Comparison of ENCODE assay signal across 8 cellular contexts in the genomic region with DNA sequence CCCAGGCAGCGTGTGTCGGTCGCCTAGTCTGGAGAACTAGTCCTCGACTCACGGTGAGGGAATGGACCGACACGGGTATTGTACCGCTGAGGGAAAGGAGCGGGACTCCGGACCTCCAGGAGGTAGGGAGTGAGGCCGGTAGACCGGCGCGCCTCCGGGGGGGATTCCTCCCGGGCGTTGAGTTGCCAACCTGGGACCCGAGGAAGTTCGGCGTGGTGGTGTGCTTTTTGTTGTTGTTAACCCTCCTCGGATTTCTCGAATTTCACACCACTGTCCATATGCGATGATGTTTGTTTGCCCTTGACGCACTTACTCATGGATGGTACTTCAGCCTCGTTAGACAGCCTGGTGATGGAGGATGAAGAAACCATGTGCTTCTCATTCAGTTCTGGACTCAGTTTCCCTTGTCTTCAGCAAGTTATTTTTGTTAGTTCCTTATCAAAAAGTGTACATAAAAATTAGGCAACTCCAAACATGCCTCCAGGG. TPM values are rescaled to one million over a fixed set of nuclear protein-coding genes. Genes with fewer than 3 reads are reported as not detected.
A peak's percentile ranks its signal among the peaks of the same experiment; 100 is the strongest.
DNase-seq lines count a peak whose midpoint lies in the region; TF ChIP-seq lines count a peak whose summit lies in the region.
"Not testable (repeated sequence)": the region's sequence is repeated elsewhere in the genome, so short reads cannot be mapped to it uniquely, and the experiment has no call there.

No MANE protein-coding gene starts in this region.

- H3K36me3 ChIP-seq in HUES6 (ENCODE audit: control insufficient read depth, insufficient read depth, low read length) (peaks cover 33% of the 10 kb centered on the region), SK-N-SH (replicated peaks in 1 of 2; ENCODE audit: control insufficient read depth in 1 of 2, insufficient read depth in 2 of 2, low read length in 1 of 2) (peaks cover 24 to 37% of the 10 kb centered on the region in 2 experiments)
- not testable (repeated sequence) for H3K36me3 ChIP-seq in adrenal gland (replicated peaks in 1 of 2); neutrophil; thymus (ENCODE audit: control insufficient read depth, insufficient read depth)

- peaks cover 24% of the 10 kb centered on the region; the same call in 1 of the 2 replicates for H3K9me3 ChIP-seq in HUES6 (ENCODE audit: control insufficient read depth, insufficient read depth, low read depth, low read length)
- not testable (repeated sequence) for H3K9me3 ChIP-seq in SK-N-SH; adrenal gland (replicated peaks in 1 of 3); neutrophil; thymus (ENCODE audit: control insufficient read depth)

- H3K9ac ChIP-seq in HUES6 (ENCODE audit: low read length) (peak overlapping the region; percentile 99), SK-N-SH (peak overlapping the region; percentile 99)

- not testable (repeated sequence) for H3K4me1 ChIP-seq in HUES6 (ENCODE audit: control insufficient read depth, insufficient read depth, low read length); SK-N-SH (ENCODE audit: control insufficient read depth in 1 of 2, insufficient read depth in 2 of 2, low read depth in 1 of 2, low read length in 1 of 2); thymus (ENCODE audit: control insufficient read depth, insufficient read depth, low read length)
- peaks cover 6 to 36% of the 10 kb centered on the region in 2 donors for H3K4me1 ChIP-seq in adrenal gland (replicated peaks in 1 of 2)
- H3K4me1 ChIP-seq in neutrophil (ENCODE audit: control insufficient read depth in 1 of 2, insufficient read depth in 1 of 2, low read depth in 1 of 2, low read length in 1 of 2), result peaks cover 14 to 16% of the 10 kb centered on the region in 2 experiments

- H3K27ac ChIP-seq in HUES6 (ENCODE audit: low read depth, low read length) (peak overlapping the region; percentile 99), SK-N-SH (ENCODE audit: low read depth in 2 of 2, low read length in 1 of 2) (peak overlapping the region; percentile 96 to 99), adrenal gland (peak overlapping the region; percentile 91 to 99 (median 96)), epithelial cell of prostate (peak overlapping the region; percentile 88), layer of hippocampus (ENCODE audit: low read depth, low read length) (peak overlapping the region; percentile 100), neutrophil (peak overlapping the region; percentile 99), thymus (ENCODE audit: low read depth) (peak overlapping the region; percentile 79)

- CTCF ChIA-PET in SK-N-SH (lab: Yijun Ruan, JAX), result not testable (repeated sequence)

- peaks cover 89% of the 10 kb centered on the region for H3K79me2 ChIP-seq in SK-N-SH (ENCODE audit: insufficient read depth)

- H2AFZ ChIP-seq in SK-N-SH (ENCODE audit: low read depth), result peak overlapping the region; percentile 80

- TF ChIP-seq RAD21 in SK-N-SH (IDR thresholded peaks at IDR 0.05; ENCODE audit: low read length), result not testable (repeated sequence)

- peak overlapping the region; percentile 97 for H3K4me3 ChIP-seq in HUES6 (ENCODE audit: low read depth, low read length)
- H3K4me3 ChIP-seq in SK-N-SH (ENCODE audit: low read depth in 2 of 2, low read length in 1 of 2), result peak overlapping the region; percentile 63 to 94
- peak overlapping the region; percentile 58 to 96 (median 88) for H3K4me3 ChIP-seq in adrenal gland
- H3K4me3 ChIP-seq in neutrophil (ENCODE audit: low read depth in 1 of 2, low read length in 1 of 2), result peak overlapping the region; percentile 88 to 97
- H3K4me3 ChIP-seq in thymus (ENCODE audit: low read length), result peak overlapping the region; percentile 81

- not testable (repeated sequence) for TF ChIP-seq POLR2A in adrenal gland (IDR thresholded peaks at IDR 0.05)

- under 1% methylated on average over 25 of the region's 25 CpGs for WGBS in SK-N-SH (ENCODE audit: low lambda C conversion rate)
- WGBS in adrenal gland, 4 donors, result 0 to 1% (median 1%) methylated on average over 15 to 25 of the region's 25 CpGs
- WGBS in thymus, result under 1% methylated on average over 25 of the region's 25 CpGs

- peaks cover 24% of the 10 kb centered on the region for H4K20me1 ChIP-seq in SK-N-SH (ENCODE audit: insufficient read depth)

- H3K4me2 ChIP-seq in SK-N-SH, result peak overlapping the region; percentile 73

- intact Hi-C loops in adrenal gland (cut with DNase I), result not testable (repeated sequence)

- TF ChIP-seq CTCF in SK-N-SH (IDR thresholded peaks at IDR 0.05); adrenal gland (IDR thresholded peaks at IDR 0.05); neutrophil (IDR thresholded peaks at IDR 0.05): not testable (repeated sequence)

- not testable (repeated sequence) for H3K27me3 ChIP-seq in HUES6 (ENCODE audit: control insufficient read depth, insufficient read depth, low read length); SK-N-SH (ENCODE audit: insufficient read depth); adrenal gland; layer of hippocampus (ENCODE audit: control insufficient read depth, insufficient read depth, low read length); neutrophil; thymus (ENCODE audit: control insufficient read depth, insufficient read depth)

- POLR2A ChIA-PET in SK-N-SH (lab: Yijun Ruan, JAX), result not testable (repeated sequence)

- DNase-seq in DMS53 (lab: John Stamatoyannopoulos, UW), result peak; percentile 70
- DNase-seq in SK-N-SH; adrenal gland; epithelial cell of prostate (ENCODE audit: low read depth, low spot score): not testable (repeated sequence)

- not testable (repeated sequence) for H3K9me2 ChIP-seq in SK-N-SH

- not testable (repeated sequence) for TF ChIP-seq EP300 in SK-N-SH (IDR thresholded peaks at IDR 0.05; ENCODE audit: borderline replicate concordance in 1 of 2, low read depth in 1 of 2, low read length in 1 of 2)

- not testable (repeated sequence) for H3F3A ChIP-seq in SK-N-SH (replicated peaks; ENCODE audit: insufficient read depth)

TF ChIP-seq in SK-N-SH, 30 proteins besides CTCF, POLR2A, EP300 and RAD21:
- TF ChIP-seq MXI1 (IDR thresholded peaks at IDR 0.05; ENCODE audit: low read depth, low read length), result peak; percentile 68; the same call in 1 of the 2 replicates
- TF ChIP-seq, protein P1, sequence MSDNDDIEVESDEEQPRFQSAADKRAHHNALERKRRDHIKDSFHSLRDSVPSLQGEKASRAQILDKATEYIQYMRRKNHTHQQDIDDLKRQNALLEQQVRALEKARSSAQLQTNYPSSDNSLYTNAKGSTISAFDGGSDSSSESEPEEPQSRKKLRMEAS (IDR thresholded peaks at IDR 0.05; ENCODE audit: low read depth), result 0 out of 2 replicates have a peak, but pooled peaks have one; percentile 11
- TF ChIP-seq, protein P2, sequence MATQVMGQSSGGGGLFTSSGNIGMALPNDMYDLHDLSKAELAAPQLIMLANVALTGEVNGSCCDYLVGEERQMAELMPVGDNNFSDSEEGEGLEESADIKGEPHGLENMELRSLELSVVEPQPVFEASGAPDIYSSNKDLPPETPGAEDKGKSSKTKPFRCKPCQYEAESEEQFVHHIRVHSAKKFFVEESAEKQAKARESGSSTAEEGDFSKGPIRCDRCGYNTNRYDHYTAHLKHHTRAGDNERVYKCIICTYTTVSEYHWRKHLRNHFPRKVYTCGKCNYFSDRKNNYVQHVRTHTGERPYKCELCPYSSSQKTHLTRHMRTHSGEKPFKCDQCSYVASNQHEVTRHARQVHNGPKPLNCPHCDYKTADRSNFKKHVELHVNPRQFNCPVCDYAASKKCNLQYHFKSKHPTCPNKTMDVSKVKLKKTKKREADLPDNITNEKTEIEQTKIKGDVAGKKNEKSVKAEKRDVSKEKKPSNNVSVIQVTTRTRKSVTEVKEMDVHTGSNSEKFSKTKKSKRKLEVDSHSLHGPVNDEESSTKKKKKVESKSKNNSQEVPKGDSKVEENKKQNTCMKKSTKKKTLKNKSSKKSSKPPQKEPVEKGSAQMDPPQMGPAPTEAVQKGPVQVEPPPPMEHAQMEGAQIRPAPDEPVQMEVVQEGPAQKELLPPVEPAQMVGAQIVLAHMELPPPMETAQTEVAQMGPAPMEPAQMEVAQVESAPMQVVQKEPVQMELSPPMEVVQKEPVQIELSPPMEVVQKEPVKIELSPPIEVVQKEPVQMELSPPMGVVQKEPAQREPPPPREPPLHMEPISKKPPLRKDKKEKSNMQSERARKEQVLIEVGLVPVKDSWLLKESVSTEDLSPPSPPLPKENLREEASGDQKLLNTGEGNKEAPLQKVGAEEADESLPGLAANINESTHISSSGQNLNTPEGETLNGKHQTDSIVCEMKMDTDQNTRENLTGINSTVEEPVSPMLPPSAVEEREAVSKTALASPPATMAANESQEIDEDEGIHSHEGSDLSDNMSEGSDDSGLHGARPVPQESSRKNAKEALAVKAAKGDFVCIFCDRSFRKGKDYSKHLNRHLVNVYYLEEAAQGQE (IDR thresholded peaks at IDR 0.05; ENCODE audit: low read depth, low read length), result 0 out of 2 replicates have a peak, but pooled peaks have one; percentile 17
TF ChIP-seq in SK-N-SH: peak in this region for 3; not testable (repeated sequence) for 27.

RNA-seq across cellular contexts. Expression of a gene that starts 0.3 kb away (rescaled TPM):
- polyA plus RNA-seq in SK-N-SH (2012; rRNA removed) (115 and 136 TPM in 2 replicates), adrenal gland (100 to 1,000 TPM; 101 to 169 (median 114) TPM), thymus (156 TPM)
- 118 and 122 TPM in 2 replicates for polyA plus RNA-seq in SK-N-SH (2012; cell fraction: cytosol; rRNA removed)
- 206 and 220 TPM in 2 replicates for polyA plus RNA-seq in SK-N-SH (2012; cell fraction: nucleus; rRNA removed)
- total RNA-seq in adrenal gland, result 100 to 1,000 TPM in 5 of 8 donors, 10 to 100 TPM in 3; 85.4 to 186 (median 117) TPM

RNA-seq across cellular contexts. Expression of a gene that starts 0.6 kb away (rescaled TPM):
- polyA plus RNA-seq in SK-N-SH (2012; rRNA removed) (45.0 and 85.3 TPM in 2 replicates), adrenal gland (10 to 100 TPM; 44.0 to 70.4 (median 57.8) TPM), thymus (46.0 TPM)
- 60.2 and 63.1 TPM in 2 replicates for polyA plus RNA-seq in SK-N-SH (2012; cell fraction: cytosol; rRNA removed)
- 59.6 and 71.3 TPM in 2 replicates for polyA plus RNA-seq in SK-N-SH (2012; cell fraction: nucleus; rRNA removed)
- 10 to 100 TPM; 48.9 to 65.1 (median 57.9) TPM for total RNA-seq in adrenal gland
